Comparison of ENCODE assay signal across 16 cellular contexts in genomic region chr7:111650456-111650999, GRCh38.
DNase-seq lines count a peak whose midpoint lies in the region; ATAC-seq and TF ChIP-seq lines count a peak whose summit lies in the region.
"Had no signal": no experiment of that assay in that cellular context is flagged by ENCODE, and none has a peak within 500 bp of the region (broad histone marks: within the 10 kb centered on the region; RNA-seq: fewer than 3 reads in every experiment).

No MANE protein-coding gene starts in this region.

- H3K9ac ChIP-seq in SK-N-SH, result no peak overlapping the region

- H3K27ac ChIP-seq in HEK293 (ENCODE audit: extremely low read depth, low read depth, low read length) (no peak overlapping the region), SK-N-SH (ENCODE audit: low read depth in 2 of 2, low read length in 1 of 2) (peak overlapping the region in 1 of 2 experiments; percentile 98; a peak in 2 of 4 replicates), gastroesophageal sphincter (no peak overlapping the region)
- H3K27ac ChIP-seq: thyroid gland had no signal

- no peaks in the 10 kb centered on the region for H3K27me3 Mint-ChIP-seq in T-helper 2 cell treated with Interferon-gamma antibody and Interleukin-4, amounts not matched to agents 5 μg/mL and 100 μg/mL, for 36 hours (ENCODE audit: low read depth)
- H3K27me3 Mint-ChIP-seq in stimulated activated memory B cell treated with anti-CD40 and anti-IgM and Interleukin-4, amounts not matched to agents 10 μg/mL and 1 μg/mL and 100 μg/mL, for 72 hours, result peaks cover 30% of the 10 kb centered on the region

- no peaks in the 10 kb centered on the region for H3F3A ChIP-seq in SK-N-SH (replicated peaks; ENCODE audit: insufficient read depth)

- no peak overlapping the region for H3K4me2 ChIP-seq in SK-N-SH

- no peaks in the 10 kb centered on the region for H3K4me1 Mint-ChIP-seq in T-helper 2 cell treated with Interferon-gamma antibody and Interleukin-4, amounts not matched to agents 5 μg/mL and 100 μg/mL, for 36 hours (ENCODE audit: low read depth)
- no peaks in the 10 kb centered on the region for H3K4me1 Mint-ChIP-seq in stimulated activated memory B cell treated with anti-CD40 and anti-IgM and Interleukin-4, amounts not matched to agents 10 μg/mL and 1 μg/mL and 100 μg/mL, for 72 hours
- H3K4me1 Mint-ChIP-seq: central memory CD8-positive, alpha-beta T cell; memory B cell had no signal

- ATAC-seq in gastroesophageal sphincter, result peak; percentile 47
- no peak for ATAC-seq in esophagus mucosa
- no peak for ATAC-seq in stimulated activated memory B cell treated with anti-CD40 and anti-IgM and Interleukin-4, amounts not matched to agents 10 μg/mL and 1 μg/mL and 100 μg/mL, for 72 hours

- TF ChIP-seq EP300 in SK-N-SH (IDR thresholded peaks at IDR 0.05; ENCODE audit: borderline replicate concordance in 1 of 2, low read depth in 1 of 2, low read length in 1 of 2), result peak in 1 of 2 experiments; percentile 97; a peak in 3 of 4 replicates
- TF ChIP-seq EP300 in gastroesophageal sphincter (IDR thresholded peaks at IDR 0.05), result no peak

- H3K9me3 ChIP-seq in HEK293 (ENCODE audit: control insufficient read depth, insufficient read depth, low read depth, low read length) (no peaks in the 10 kb centered on the region), SK-N-SH (peaks cover 4% of the 10 kb centered on the region; the same call in 1 of the 2 replicates), gastroesophageal sphincter (no peaks in the 10 kb centered on the region)
- H3K9me3 ChIP-seq: thyroid gland had no signal

- no peak overlapping the region for H3K4me3 ChIP-seq in HEK293 (ENCODE audit: low read depth, low read length)
- H3K4me3 ChIP-seq in SK-N-SH (ENCODE audit: low read depth in 2 of 2, low read length in 1 of 2), result no peak overlapping the region
- no peak overlapping the region for H3K4me3 ChIP-seq in gastroesophageal sphincter
- H3K4me3 ChIP-seq: thyroid gland had no signal

- H3K4me1 ChIP-seq in HEK293 (ENCODE audit: control insufficient read depth, insufficient read depth, low read length) (no peaks in the 10 kb centered on the region), SK-N-SH (ENCODE audit: control insufficient read depth in 1 of 2, insufficient read depth in 2 of 2, low read depth in 1 of 2, low read length in 1 of 2) (peaks cover 0 to 9% of the 10 kb centered on the region in 2 experiments; a peak in 2 of 4 replicates), gastroesophageal sphincter (no peaks in the 10 kb centered on the region)
- H3K4me1 ChIP-seq: thyroid gland had no signal

- TF ChIP-seq POLR2A in gastroesophageal sphincter (IDR thresholded peaks at IDR 0.05), result no peak

- CTCF ChIA-PET in HEK293 (lab: Yijun Ruan, JAX) (no interaction called here), SK-N-SH (lab: Yijun Ruan, JAX) (no interaction called here)

- H3K27me3 ChIP-seq in SK-N-SH (ENCODE audit: insufficient read depth) (no peaks in the 10 kb centered on the region), gastroesophageal sphincter (no peaks in the 10 kb centered on the region)
- H3K27me3 ChIP-seq: thyroid gland had no signal

- TF ChIP-seq CTCF in AG09319 (IDR thresholded peaks at IDR 0.05; ENCODE audit: low read depth, low read length) (no peak), HEK293 (tag by site-specific recombination; IDR thresholded peaks at IDR 0.05) (no peak), SK-N-SH (IDR thresholded peaks at IDR 0.05) (no peak), gastroesophageal sphincter (IDR thresholded peaks at IDR 0.05) (no peak)

- TF ChIP-seq RAD21 in SK-N-SH (IDR thresholded peaks at IDR 0.05; ENCODE audit: low read length), result peak; percentile 47

- no peaks in the 10 kb centered on the region for H4K20me1 ChIP-seq in SK-N-SH (ENCODE audit: insufficient read depth)

- no peak overlapping the region for H3K4me3 Mint-ChIP-seq in T-helper 2 cell treated with Interferon-gamma antibody and Interleukin-4, amounts not matched to agents 5 μg/mL and 100 μg/mL, for 36 hours
- H3K4me3 Mint-ChIP-seq in stimulated activated memory B cell treated with anti-CD40 and anti-IgM and Interleukin-4, amounts not matched to agents 10 μg/mL and 1 μg/mL and 100 μg/mL, for 72 hours, result no peak overlapping the region
- H3K4me3 Mint-ChIP-seq: central memory CD8-positive, alpha-beta T cell; memory B cell had no signal

- no peak overlapping the region for H3K27ac Mint-ChIP-seq in T-helper 2 cell treated with Interferon-gamma antibody and Interleukin-4, amounts not matched to agents 5 μg/mL and 100 μg/mL, for 36 hours
- H3K27ac Mint-ChIP-seq in stimulated activated memory B cell treated with anti-CD40 and anti-IgM and Interleukin-4, amounts not matched to agents 10 μg/mL and 1 μg/mL and 100 μg/mL, for 72 hours, result no peak overlapping the region
- H3K27ac Mint-ChIP-seq: memory B cell had no signal

- POLR2A ChIA-PET in HEK293 (lab: Yijun Ruan, JAX), result no interaction called here
- POLR2A ChIA-PET in SK-N-SH (lab: Yijun Ruan, JAX), result no interaction called here

- 12% methylated on average over 5 of the region's 5 CpGs for WGBS in SK-N-SH (ENCODE audit: low lambda C conversion rate)
- 36 to 38% methylated on average over 5 of the region's 5 CpGs for WGBS in gastroesophageal sphincter (ENCODE audit: low coverage in 1 of 2), 2 donors

- no peaks in the 10 kb centered on the region for H3K36me3 Mint-ChIP-seq in T-helper 2 cell treated with Interferon-gamma antibody and Interleukin-4, amounts not matched to agents 5 μg/mL and 100 μg/mL, for 36 hours (ENCODE audit: low read depth)
- peaks cover 7% of the 10 kb centered on the region for H3K36me3 Mint-ChIP-seq in stimulated activated memory B cell treated with anti-CD40 and anti-IgM and Interleukin-4, amounts not matched to agents 10 μg/mL and 1 μg/mL and 100 μg/mL, for 72 hours
- H3K36me3 Mint-ChIP-seq: memory B cell had no signal

- H3K36me3 ChIP-seq in HEK293 (ENCODE audit: control insufficient read depth in 2 of 2, insufficient read depth in 1 of 2, low read length in 2 of 2) (no peaks in the 10 kb centered on the region), SK-N-SH (replicated peaks in 1 of 2; ENCODE audit: control insufficient read depth in 1 of 2, insufficient read depth in 2 of 2, low read length in 1 of 2) (no peaks in the 10 kb centered on the region), gastroesophageal sphincter (no peaks in the 10 kb centered on the region)
- H3K36me3 ChIP-seq: thyroid gland had no signal

- H3K9me2 ChIP-seq in SK-N-SH, result no peaks in the 10 kb centered on the region

- no peak overlapping the region for H2AFZ ChIP-seq in SK-N-SH (ENCODE audit: low read depth)

- DNase-seq in AG09319 (ENCODE audit: extremely low read depth, low read depth) (peak; percentile 28), SK-N-SH (peak; percentile 69), NCI-H2196 treated with DMSO at 0.1 percent for 48 hours (lab: John Stamatoyannopoulos, UW; ENCODE audit: unreplicated experiment) (no peak)
- no peak for DNase-seq in T-helper 2 cell treated with Interferon-gamma antibody and Interleukin-4, amounts not matched to agents 5 μg/mL and 100 μg/mL, for 36 hours (ENCODE audit: low spot score)
- DNase-seq: activated CD4-positive, CD25-positive, alpha-beta regulatory T cell treated with anti-CD3 and anti-CD28 coated beads, Interleukin-2, amount 50 U/mL, for 72 hours; activated effector memory CD4-positive, alpha-beta T cell treated with anti-CD3 and anti-CD28 coated beads, Interleukin-2, amount 50 U/mL, for 16 hours; head of caudate nucleus; MM.1S; NCI-H526; thyroid gland had no signal

- no peaks in the 10 kb centered on the region for H3K79me2 ChIP-seq in SK-N-SH (ENCODE audit: insufficient read depth)

- H3K9me3 Mint-ChIP-seq in T-helper 2 cell treated with Interferon-gamma antibody and Interleukin-4, amounts not matched to agents 5 μg/mL and 100 μg/mL, for 36 hours, result peaks cover 5% of the 10 kb centered on the region
- H3K9me3 Mint-ChIP-seq in stimulated activated memory B cell treated with anti-CD40 and anti-IgM and Interleukin-4, amounts not matched to agents 10 μg/mL and 1 μg/mL and 100 μg/mL, for 72 hours, result peaks cover 5% of the 10 kb centered on the region

TF ChIP-seq in HEK293, 187 proteins besides CTCF, POLR2A, EP300 and RAD21:
- peak; percentile 29; the same call in 1 of the 2 replicates for TF ChIP-seq ZNF335 (tag by site-specific recombination; conservative IDR thresholded peaks at IDR 0.05)
- TF ChIP-seq SP3 (tag by site-specific recombination; IDR thresholded peaks at IDR 0.05), result no peak

TF ChIP-seq in SK-N-SH, 30 proteins besides CTCF, POLR2A, EP300 and RAD21 (continues in another document):
- TF ChIP-seq MEF2A (IDR thresholded peaks at IDR 0.05; ENCODE audit: borderline replicate concordance, low read depth) (no peak), ELF1 (IDR thresholded peaks at IDR 0.05) (no peak), CHD2 (IDR thresholded peaks at IDR 0.05; ENCODE audit: low read length, partially characterized antibody) (peak; percentile 91), GATA2 (CRISPR knock-in tag; IDR thresholded peaks at IDR 0.05) (peak; percentile 86), NFIC (IDR thresholded peaks at IDR 0.05; ENCODE audit: borderline replicate concordance) (peak; percentile 4; the same call in 1 of the 2 replicates), FOSL2 (IDR thresholded peaks at IDR 0.05; ENCODE audit: borderline replicate concordance, low read depth) (no peak), IRF3 (IDR thresholded peaks at IDR 0.05; ENCODE audit: low read depth, low read length) (no peak), SMC3 (IDR thresholded peaks at IDR 0.05; ENCODE audit: low read depth, low read length) (peak; percentile 9; the same call in 1 of the 2 replicates), USF2 (IDR thresholded peaks at IDR 0.05; ENCODE audit: borderline replicate concordance, low read depth, low read length) (no peak; the same call in 1 of the 2 replicates), JUND (IDR thresholded peaks at IDR 0.05) (0 out of 2 replicates have a peak, but pooled peaks have one; percentile 15)

Comparison
In these comparisons a context has a peak if more than half of its experiments do, and no peak if none do; other contexts are left out.
1. DNase-seq: peak in AG09319 (single experiment) and SK-N-SH (single experiment); none in T-helper 2 cell treated with Interferon-gamma antibody and Interleukin-4, amounts not matched to agents 5 μg/mL and 100 μg/mL, for 36 hours (single experiment) and NCI-H2196 treated with DMSO at 0.1 percent for 48 hours (single experiment).